15 cellular contexts compared by ENCODE assay signal in the genomic region with DNA sequence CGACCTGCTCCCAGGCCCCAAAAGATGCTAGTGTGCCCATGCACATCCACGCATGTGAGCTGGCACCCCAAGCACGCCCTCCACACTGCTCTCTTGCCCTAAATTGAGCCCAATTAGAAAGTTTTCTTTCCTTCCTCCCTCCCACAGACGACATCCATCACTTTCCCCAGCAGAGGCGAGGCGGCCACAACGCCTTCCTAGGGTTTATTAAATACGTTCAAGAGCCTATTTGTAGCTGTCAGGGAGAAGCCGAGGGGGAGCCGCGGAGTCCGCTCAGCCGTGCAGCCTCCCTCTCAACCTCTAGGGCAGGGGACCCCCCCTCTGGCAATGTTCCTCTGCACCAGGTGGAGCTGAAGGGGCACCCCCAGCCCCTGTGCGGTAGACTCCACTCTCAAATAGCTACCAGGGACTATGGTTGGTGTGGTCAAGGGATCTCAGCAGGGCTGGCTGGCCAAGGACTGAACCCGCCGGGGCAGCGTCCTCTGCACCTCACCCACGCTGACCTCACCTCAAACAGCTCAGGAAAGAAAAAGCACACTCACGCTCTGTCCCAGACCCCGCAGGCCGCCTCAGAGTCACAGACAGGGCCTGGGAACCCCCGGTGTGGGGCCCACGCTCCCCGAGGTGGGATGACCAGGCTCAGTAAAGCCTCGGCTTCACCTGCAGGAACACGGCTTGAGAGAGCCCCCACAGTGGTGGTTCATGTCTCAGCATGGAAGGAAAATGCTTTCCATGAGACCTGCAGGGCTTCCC.
"Had no signal": no experiment of that assay in that cellular context is flagged by ENCODE, and none has a peak within 500 bp of the region (broad histone marks: within the 10 kb centered on the region; RNA-seq: fewer than 3 reads in every experiment).

No MANE protein-coding gene starts in this region.

- ATAC-seq: left colon; naive thymus-derived CD4-positive, alpha-beta T cell had no signal

- DNase-seq: effector CD8-positive, alpha-beta T cell; foreskin melanocyte; left colon; naive thymus-derived CD4-positive, alpha-beta T cell; sigmoid colon; stimulated activated CD4-positive, alpha-beta T cell treated with anti-CD3 and anti-CD28 coated beads, Interleukin-12 subunit alpha, Interleukin-12 subunit beta, amount 100 ng/mL, for 4 hours; stimulated activated naive CD4-positive, alpha-beta T cell treated with Interleukin-2 at 50 U/mL for 16 hours; tibial artery had no signal

- H3K4me1 Mint-ChIP-seq: naive thymus-derived CD4-positive, alpha-beta T cell had no signal

- H3K4me1 ChIP-seq: right atrium auricular region, sigmoid colon, suprapubic skin, tibial artery, upper lobe of right lung, vagina had no signal

- H3K4me3 ChIP-seq: coronary artery, hepatocyte, right atrium auricular region, sigmoid colon, skin epidermis, suprapubic skin, tibial artery, upper lobe of right lung, vagina had no signal

- H3K36me3 ChIP-seq: right atrium auricular region, sigmoid colon, suprapubic skin, tibial artery, upper lobe of right lung, vagina had no signal

- H3K9me3 Mint-ChIP-seq: naive thymus-derived CD4-positive, alpha-beta T cell had no signal

- H3K4me3 Mint-ChIP-seq: naive thymus-derived CD4-positive, alpha-beta T cell had no signal

- H3K36me3 Mint-ChIP-seq: naive thymus-derived CD4-positive, alpha-beta T cell had no signal

- H3K27ac ChIP-seq: coronary artery, hepatocyte, right atrium auricular region, sigmoid colon, skin epidermis, suprapubic skin, tibial artery, upper lobe of right lung, vagina had no signal

- H3K27me3 ChIP-seq: right atrium auricular region, sigmoid colon, vagina had no signal

- H3K27ac Mint-ChIP-seq: naive thymus-derived CD4-positive, alpha-beta T cell had no signal

- H3K9me3 ChIP-seq: right atrium auricular region, sigmoid colon, suprapubic skin, tibial artery, upper lobe of right lung, vagina had no signal
